Comparison of ENCODE assay signal across 37 cellular contexts in the genomic region with DNA sequence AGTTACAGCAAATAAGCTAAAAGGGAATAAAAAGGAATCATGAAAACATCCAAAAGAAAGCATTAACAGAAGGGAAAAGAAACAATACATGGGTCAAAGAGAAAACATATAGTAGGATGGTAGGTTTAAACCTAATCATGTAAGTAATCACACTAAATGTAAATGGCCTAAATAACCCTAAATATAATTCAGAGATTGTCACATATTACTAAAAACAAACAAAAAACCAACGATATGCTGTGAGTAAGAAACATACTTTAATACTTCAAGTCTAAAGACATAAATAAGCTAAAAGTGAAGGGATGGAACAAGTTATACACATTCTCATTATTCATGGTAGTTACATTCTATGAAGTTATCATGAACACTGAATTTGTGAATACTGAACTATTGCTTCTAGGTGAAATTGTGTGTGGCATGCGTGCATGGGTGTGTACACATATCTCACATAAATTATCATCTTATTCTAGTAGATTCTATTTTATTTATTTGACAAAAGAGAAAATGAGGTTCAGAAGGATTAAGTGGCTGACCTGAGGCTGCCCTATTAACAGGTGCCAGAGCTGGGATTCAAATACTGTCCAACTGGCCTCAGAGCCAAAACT.
"Had no signal": no experiment of that assay in that cellular context is flagged by ENCODE, and none has a peak within 500 bp of the region (broad histone marks: within the 10 kb centered on the region; RNA-seq: fewer than 3 reads in every experiment).

No MANE protein-coding gene starts in this region.

- H3K4me3 Mint-ChIP-seq: activated CD4-positive, alpha-beta memory T cell treated with anti-CD3 and anti-CD28 coated beads for 36 hours; activated CD4-positive, alpha-beta T cell treated with anti-CD3 and anti-CD28 coated beads for 36 hours; activated CD4-positive, alpha-beta T cell treated with anti-CD3 and anti-CD28 coated beads, Interleukin-2, amount 10 ng/mL, durations not matched to agents 24 days and 14 days; activated naive CD8-positive, alpha-beta T cell; activated T-cell treated with anti-CD3 and anti-CD28 coated beads, Interleukin-2, amount 50 U/mL, for 4 hours; activated T-helper 17 cell treated with anti-CD3 and anti-CD28 coated beads, Interleukin-2, amount 50 U/mL, for 72 hours; brain; dendritic cell treated with granulocyte-macrophage colony-stimulating factor and Interleukin-4, amounts not matched to agents 40 ng/mL and 50 ng/mL, for 4 days; effector memory CD8-positive, alpha-beta T cell; T-helper 17 cell; T-helper 2 cell treated with Interferon-gamma antibody and Interleukin-4, amounts not matched to agents 5 μg/mL and 100 μg/mL, for 36 hours had no signal

- H2AFZ ChIP-seq: hepatocyte had no signal

- H3K27ac ChIP-seq: adrenal gland, breast epithelium, cardiac muscle cell, coronary artery, dorsolateral prefrontal cortex, epithelial cell of prostate, esophagus squamous epithelium, gastroesophageal sphincter, heart right ventricle, hepatocyte had no signal

- H3K27me3 ChIP-seq: adrenal gland, breast epithelium, cardiac muscle cell, dorsolateral prefrontal cortex, esophagus squamous epithelium, gastroesophageal sphincter, heart right ventricle, hepatocyte had no signal

- H3K4me3 ChIP-seq: adrenal gland, breast epithelium, cardiac muscle cell, coronary artery, dorsolateral prefrontal cortex, esophagus squamous epithelium, gastroesophageal sphincter, heart right ventricle, hepatocyte had no signal

- H3K27ac Mint-ChIP-seq: activated CD4-positive, alpha-beta memory T cell treated with anti-CD3 and anti-CD28 coated beads for 36 hours; activated CD4-positive, alpha-beta T cell treated with anti-CD3 and anti-CD28 coated beads for 36 hours; activated CD4-positive, alpha-beta T cell treated with anti-CD3 and anti-CD28 coated beads, Interleukin-2, amount 10 ng/mL, durations not matched to agents 24 days and 14 days; activated naive CD8-positive, alpha-beta T cell; activated T-helper 17 cell treated with anti-CD3 and anti-CD28 coated beads, Interleukin-2, amount 50 U/mL, for 72 hours; brain; dendritic cell treated with granulocyte-macrophage colony-stimulating factor and Interleukin-4, amounts not matched to agents 40 ng/mL and 50 ng/mL, for 4 days; effector memory CD8-positive, alpha-beta T cell; T-helper 17 cell; T-helper 2 cell treated with Interferon-gamma antibody and Interleukin-4, amounts not matched to agents 5 μg/mL and 100 μg/mL, for 36 hours had no signal

- H3K36me3 ChIP-seq: adrenal gland, breast epithelium, cardiac muscle cell had no signal

- H3K4me2 ChIP-seq: hepatocyte had no signal

- H3K27me3 Mint-ChIP-seq: activated CD4-positive, alpha-beta memory T cell treated with anti-CD3 and anti-CD28 coated beads for 36 hours; activated CD4-positive, alpha-beta T cell treated with anti-CD3 and anti-CD28 coated beads for 36 hours; activated CD4-positive, alpha-beta T cell treated with anti-CD3 and anti-CD28 coated beads, Interleukin-2, amount 10 ng/mL, durations not matched to agents 24 days and 14 days; activated naive CD8-positive, alpha-beta T cell; dendritic cell treated with granulocyte-macrophage colony-stimulating factor and Interleukin-4, amounts not matched to agents 40 ng/mL and 50 ng/mL, for 4 days had no signal

- H3K4me1 ChIP-seq: breast epithelium had no signal

- ATAC-seq: activated CD4-positive, alpha-beta T cell treated with anti-CD3 and anti-CD28 coated beads for 36 hours; activated T-cell treated with anti-CD3 and anti-CD28 coated beads, Interleukin-2, amount 50 U/mL, for 4 hours; activated T-helper 17 cell treated with anti-CD3 and anti-CD28 coated beads, Interleukin-2, amount 50 U/mL, for 72 hours; effector memory CD8-positive, alpha-beta T cell; gastroesophageal sphincter; heart right ventricle; T-helper 17 cell had no signal

- DNase-seq: activated CD4-positive, alpha-beta memory T cell treated with anti-CD3 and anti-CD28 coated beads for 36 hours; activated CD4-positive, alpha-beta T cell treated with anti-CD3 and anti-CD28 coated beads for 36 hours; activated CD4-positive, alpha-beta T cell treated with anti-CD3 and anti-CD28 coated beads, Interleukin-2, amount 10 ng/mL, durations not matched to agents 24 days and 14 days; activated CD4-positive, CD25-positive, alpha-beta regulatory T cell; activated CD4-positive, CD25-positive, alpha-beta regulatory T cell treated with anti-CD3 and anti-CD28 coated beads, Interleukin-2, amount 50 U/mL, for 72 hours; activated CD8-positive, alpha-beta memory T cell treated with anti-CD3 and anti-CD28 coated beads, Interleukin-2, amount 50 U/mL, for 48 hours; activated effector memory CD4-positive, alpha-beta T cell treated with Interleukin-2 at 50 U/mL for 16 hours; activated gamma-delta T cell treated with Interleukin-2 at 50 U/mL for 16 hours; activated naive CD4-positive, alpha-beta T cell treated with anti-CD3 and anti-CD28 coated beads, Interleukin-2, amount 50 U/mL, for 16 hours; activated naive CD4-positive, alpha-beta T cell treated with Interleukin-2 at 50 U/mL for 16 hours; activated T-cell treated with anti-CD3 and anti-CD28 coated beads for 4 hours; activated T-cell treated with anti-CD3 and anti-CD28 coated beads, Interleukin-2, amount 50 U/mL, for 4 hours; amygdala; aorta; central memory CD4-positive, alpha-beta T cell; cerebellar nuclear complex; dorsolateral prefrontal cortex; effector memory CD8-positive, alpha-beta T cell; esophagus squamous epithelium; foreskin melanocyte; heart right ventricle; T-helper 1 cell; T-helper 17 cell; T1000 had no signal

- H3K79me2 ChIP-seq: hepatocyte had no signal

- FAIRE-seq: endothelial cell of umbilical vein had no signal

- H3K4me1 Mint-ChIP-seq: activated CD4-positive, alpha-beta T cell treated with anti-CD3 and anti-CD28 coated beads for 36 hours; activated CD4-positive, alpha-beta T cell treated with anti-CD3 and anti-CD28 coated beads, Interleukin-2, amount 10 ng/mL, durations not matched to agents 24 days and 14 days; activated T-helper 17 cell treated with anti-CD3 and anti-CD28 coated beads, Interleukin-2, amount 50 U/mL, for 72 hours; T-helper 17 cell had no signal
